20 cellular contexts compared by ENCODE assay signal in the genomic region with DNA sequence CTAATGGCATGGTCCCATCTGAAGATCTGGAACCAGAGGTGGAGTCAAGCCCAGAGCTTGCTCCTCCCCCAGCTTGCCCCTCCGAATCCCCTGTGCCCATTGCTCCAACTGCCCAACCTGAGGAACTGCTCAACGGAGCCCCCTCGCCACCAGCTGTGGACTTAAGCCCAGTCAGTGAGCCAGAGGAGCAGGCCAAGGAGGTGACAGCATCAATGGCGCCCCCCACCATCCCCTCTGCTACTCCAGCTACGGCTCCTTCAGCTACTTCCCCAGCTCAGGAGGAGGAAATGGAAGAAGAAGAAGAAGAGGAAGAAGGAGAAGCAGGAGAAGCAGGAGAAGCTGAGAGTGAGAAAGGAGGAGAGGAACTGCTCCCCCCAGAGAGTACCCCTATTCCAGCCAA. TPM values are rescaled to one million over a fixed set of nuclear protein-coding genes. Genes with fewer than 3 reads are reported as not detected.
DNase-seq lines count a peak whose midpoint lies in the region; ATAC-seq and TF ChIP-seq lines count a peak whose summit lies in the region.
"Had no signal": no experiment of that assay in that cellular context is flagged by ENCODE, and none has a peak within 500 bp of the region (broad histone marks: within the 10 kb centered on the region; RNA-seq: fewer than 3 reads in every experiment).

No MANE protein-coding gene starts in this region.

- no peak overlapping the region for H3K4me3 Mint-ChIP-seq in activated naive CD8-positive, alpha-beta T cell treated with anti-CD3 and anti-CD28 coated beads for 36 hours
- H3K4me3 Mint-ChIP-seq: activated CD8-positive, alpha-beta memory T cell treated with anti-CD3 and anti-CD28 coated beads, Interleukin-2, amount 10 ng/mL, durations not matched to agents 7 days and 5 days; CD4-positive, alpha-beta memory T cell had no signal

- H3K4me1 Mint-ChIP-seq in activated naive CD8-positive, alpha-beta T cell treated with anti-CD3 and anti-CD28 coated beads for 36 hours: peaks cover 38% of the 10 kb centered on the region

- DNase-seq in left ventricle myocardium inferior (no peak), Right ventricle myocardium inferior (ENCODE audit: missing footprints) (no peak), iPS-NIHi11 (ENCODE audit: low spot score) (peak; percentile 6), LoVo (ENCODE audit: low spot score) (no peak), NCI-H1048 (lab: John Stamatoyannopoulos, UW) (no peak)
- DNase-seq in activated naive CD8-positive, alpha-beta T cell treated with anti-CD3 and anti-CD28 coated beads for 36 hours: no peak
- DNase-seq: ACHN; activated CD4-positive, CD25-positive, alpha-beta regulatory T cell; activated CD8-positive, alpha-beta memory T cell treated with anti-CD3 and anti-CD28 coated beads, Interleukin-2, amount 10 ng/mL, durations not matched to agents 7 days and 5 days; CD4-positive, alpha-beta memory T cell; effector CD8-positive, alpha-beta T cell; hypothalamus; KBM-7; kidney glomerular epithelial cell; NCI-H1105 treated with DMSO at 0.1 percent for 48 hours; NCI-H2171 treated with DMSO at 0.1 percent for 48 hours; ovary; stimulated activated naive CD4-positive, alpha-beta T cell treated with Interleukin-2 at 50 U/mL for 16 hours had no signal

- peak overlapping the region; percentile 54 for H3K27ac Mint-ChIP-seq in activated naive CD8-positive, alpha-beta T cell treated with anti-CD3 and anti-CD28 coated beads for 36 hours
- H3K27ac Mint-ChIP-seq: activated CD8-positive, alpha-beta memory T cell treated with anti-CD3 and anti-CD28 coated beads, Interleukin-2, amount 10 ng/mL, durations not matched to agents 7 days and 5 days had no signal

- peaks cover 75% of the 10 kb centered on the region for H3K4me1 ChIP-seq in left ventricle myocardium inferior
- peaks cover 29 to 72% (median 68%) of the 10 kb centered on the region in 5 donors for H3K4me1 ChIP-seq in subcutaneous abdominal adipose tissue (ENCODE audit: control insufficient read depth in 5 of 5, insufficient read depth in 5 of 5, low read length in 5 of 5)

- no peaks in the 10 kb centered on the region for H3K9me3 Mint-ChIP-seq in activated naive CD8-positive, alpha-beta T cell treated with anti-CD3 and anti-CD28 coated beads for 36 hours
- H3K9me3 Mint-ChIP-seq: CD4-positive, alpha-beta memory T cell had no signal

- H3K27ac ChIP-seq in left ventricle myocardium inferior (replicated peaks) (peak overlapping the region; percentile 92), subcutaneous abdominal adipose tissue (ENCODE audit: low read depth, low read length) (peak overlapping the region; percentile 91)
- H3K27ac ChIP-seq: ovary had no signal

- H3K9me3 ChIP-seq in left ventricle myocardium inferior (replicated peaks) (no peaks in the 10 kb centered on the region), subcutaneous abdominal adipose tissue (ENCODE audit: control insufficient read depth in 5 of 5, low read length in 5 of 5) (no peaks in the 10 kb centered on the region)
- H3K9me3 ChIP-seq: ovary had no signal

- peaks cover 85% of the 10 kb centered on the region for H3K36me3 ChIP-seq in left ventricle myocardium inferior
- H3K36me3 ChIP-seq in subcutaneous abdominal adipose tissue (ENCODE audit: control insufficient read depth in 5 of 5, insufficient read depth in 5 of 5, low read length in 5 of 5): peaks cover 7 to 81% (median 80%) of the 10 kb centered on the region in 5 donors

- H3K9ac ChIP-seq in subcutaneous abdominal adipose tissue (ENCODE audit: low read length in 5 of 5): no peak overlapping the region

- intact Hi-C loops in left ventricle myocardium inferior (cut with micrococcal nuclease): no loop called here
- intact Hi-C loops in Right ventricle myocardium inferior (cut with DNase I): loop anchor here (2.0 kb wide), 1 partner anchor 13 kb away; no protein-coding TSS in a partner anchor

- ATAC-seq in Right ventricle myocardium inferior (no peak), HG03280 (IDR thresholded peaks at IDR 0.05; ENCODE audit: unreplicated experiment) (no peak)
- ATAC-seq: activated CD8-positive, alpha-beta memory T cell treated with anti-CD3 and anti-CD28 coated beads, Interleukin-2, amount 10 ng/mL, durations not matched to agents 7 days and 5 days had no signal

- H3K27me3 ChIP-seq in left ventricle myocardium inferior (ENCODE audit: low read depth) (no peaks in the 10 kb centered on the region), subcutaneous abdominal adipose tissue (ENCODE audit: control insufficient read depth in 5 of 5, insufficient read depth in 4 of 5, low read length in 5 of 5) (no peaks in the 10 kb centered on the region)
- H3K27me3 ChIP-seq: ovary had no signal

- H3K36me3 Mint-ChIP-seq in activated naive CD8-positive, alpha-beta T cell treated with anti-CD3 and anti-CD28 coated beads for 36 hours: peaks cover 67% of the 10 kb centered on the region

- H3K4me3 ChIP-seq in left ventricle myocardium inferior (no peak overlapping the region), subcutaneous abdominal adipose tissue (ENCODE audit: low read depth in 1 of 5, low read length in 5 of 5) (no peak overlapping the region)
- H3K4me3 ChIP-seq: ovary had no signal

- no peaks in the 10 kb centered on the region for H3K27me3 Mint-ChIP-seq in activated naive CD8-positive, alpha-beta T cell treated with anti-CD3 and anti-CD28 coated beads for 36 hours
- H3K27me3 Mint-ChIP-seq: activated CD8-positive, alpha-beta memory T cell treated with anti-CD3 and anti-CD28 coated beads, Interleukin-2, amount 10 ng/mL, durations not matched to agents 7 days and 5 days; CD4-positive, alpha-beta memory T cell had no signal

- TF ChIP-seq CTCF in left ventricle myocardium inferior (IDR thresholded peaks at IDR 0.05; ENCODE audit: borderline replicate concordance): no peak

RNA-seq across cellular contexts. Expression of a gene that starts 7.3 kb away (rescaled TPM):
- 224 TPM for total RNA-seq in left ventricle myocardium inferior
- total RNA-seq in Right ventricle myocardium inferior: 274 TPM
- total RNA-seq in activated naive CD8-positive, alpha-beta T cell treated with anti-CD3 and anti-CD28 coated beads for 36 hours: 100 to 1,000 TPM; 644 to 660 TPM

RNA-seq across cellular contexts. Expression of a gene that starts 15.7 kb away (rescaled TPM):
- 30.2 TPM for total RNA-seq in left ventricle myocardium inferior
- 33.4 TPM for total RNA-seq in Right ventricle myocardium inferior
- 1 to 10 TPM; 2.1 to 3.4 TPM for total RNA-seq in activated naive CD8-positive, alpha-beta T cell treated with anti-CD3 and anti-CD28 coated beads for 36 hours

RNA-seq across cellular contexts. Expression of a gene that starts 22.6 kb away (rescaled TPM):
- total RNA-seq in left ventricle myocardium inferior (213 TPM), Right ventricle myocardium inferior (228 TPM)
- 100 to 1,000 TPM; 257 to 282 TPM for total RNA-seq in activated naive CD8-positive, alpha-beta T cell treated with anti-CD3 and anti-CD28 coated beads for 36 hours

RNA-seq across cellular contexts. Expression of a gene that starts 39.7 kb away (rescaled TPM):
- 1.7 TPM for total RNA-seq in left ventricle myocardium inferior
- total RNA-seq in Right ventricle myocardium inferior: 2.9 TPM
- 1 to 10 TPM; 5.0 to 6.8 TPM for total RNA-seq in activated naive CD8-positive, alpha-beta T cell treated with anti-CD3 and anti-CD28 coated beads for 36 hours

RNA-seq across cellular contexts. Expression of a gene that starts 39.8 kb away (rescaled TPM):
- total RNA-seq in left ventricle myocardium inferior (24.3 TPM), Right ventricle myocardium inferior (27.1 TPM)
- 100 to 1,000 TPM; 175 to 177 TPM for total RNA-seq in activated naive CD8-positive, alpha-beta T cell treated with anti-CD3 and anti-CD28 coated beads for 36 hours
